8 cellular contexts compared by ENCODE assay signal in the genomic region with DNA sequence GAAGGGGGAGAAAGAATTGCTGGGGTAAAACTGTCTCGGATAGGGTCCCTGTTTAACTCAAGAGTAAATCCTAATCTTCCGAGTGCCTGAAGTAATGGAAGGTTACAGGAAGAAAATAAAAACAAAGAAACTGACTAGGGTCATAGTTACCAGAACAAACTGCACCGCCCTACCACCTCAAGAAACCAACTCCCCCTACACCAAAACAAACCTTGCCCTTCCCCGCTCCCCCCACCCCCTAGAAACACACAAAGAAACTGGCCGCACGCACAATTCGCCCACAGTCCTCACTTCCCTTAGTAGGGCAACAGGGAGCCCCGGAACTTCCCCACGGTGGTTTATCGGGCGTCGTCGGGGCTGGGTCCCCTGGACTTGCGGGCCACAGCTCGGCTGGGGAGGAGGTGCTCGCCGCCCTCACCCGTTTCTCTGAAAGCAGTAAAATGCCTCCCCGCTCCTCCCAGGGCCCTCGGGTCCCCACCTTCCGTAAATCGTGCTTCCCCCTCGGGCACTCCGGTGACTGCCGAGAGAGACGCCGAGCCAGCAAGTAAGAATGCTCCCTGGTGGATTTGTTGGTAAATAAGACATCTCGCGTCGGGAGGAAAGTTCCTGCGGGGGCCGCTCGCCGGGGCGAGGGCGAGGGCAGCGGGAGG. TPM values are rescaled to one million over a fixed set of nuclear protein-coding genes. Genes with fewer than 3 reads are reported as not detected.
DNase-seq lines count a peak whose midpoint lies in the region; ATAC-seq and TF ChIP-seq lines count a peak whose summit lies in the region.

No MANE protein-coding gene starts in this region.

- H3K27me3 ChIP-seq in Karpas-422 (ENCODE audit: low read length) = no peaks in the 10 kb centered on the region
- no peaks in the 10 kb centered on the region for H3K27me3 ChIP-seq in mucosa of rectum (ENCODE audit: control insufficient read depth in 2 of 2, insufficient read depth in 2 of 2, low read length in 2 of 2)

- H3K4me1 ChIP-seq in Karpas-422 (ENCODE audit: low read length) = peaks cover 55% of the 10 kb centered on the region
- peaks cover 9 to 12% of the 10 kb centered on the region in 2 donors for H3K4me1 ChIP-seq in mucosa of rectum (ENCODE audit: control insufficient read depth in 2 of 2, insufficient read depth in 2 of 2, low read length in 2 of 2)

- H2AFZ ChIP-seq in Karpas-422 (ENCODE audit: low read length) = no peak overlapping the region

- H3K9me2 ChIP-seq in Karpas-422 (replicated peaks; ENCODE audit: insufficient read depth, low read length) = no peaks in the 10 kb centered on the region

- ATAC-seq in GM21447 (IDR thresholded peaks at IDR 0.05; ENCODE audit: unreplicated experiment) = peak; percentile 18
- ATAC-seq in left lobe of liver = no peak

- peak overlapping the region; percentile 99 for H3K9ac ChIP-seq in Karpas-422 (ENCODE audit: low read length)
- H3K9ac ChIP-seq in mucosa of rectum (ENCODE audit: low read depth in 1 of 2, low read length in 2 of 2) = peak overlapping the region; percentile 93 to 96

- DNase-seq in ELR (ENCODE audit: low read depth) = peak; percentile 59
- DNase-seq in Karpas-422 = peak; percentile 72
- DNase-seq in dermis blood vessel endothelial cell = peak; percentile 42
- peak in 4 of 6 experiments; percentile 59 to 77 (median 66) for DNase-seq in stimulated activated naive CD4-positive, alpha-beta T cell (lab: John Stamatoyannopoulos, UW)
- DNase-seq in left lobe of liver (ENCODE audit: low spot score) = no peak

- H4K20me1 ChIP-seq in Karpas-422 (ENCODE audit: insufficient read depth, low read depth, low read length) = peaks cover 45% of the 10 kb centered on the region

- H3K36me3 ChIP-seq in Karpas-422 (ENCODE audit: insufficient read depth, low read length) (peaks cover 4% of the 10 kb centered on the region), mucosa of rectum (ENCODE audit: control insufficient read depth in 2 of 2, insufficient read depth in 2 of 2, low read length in 2 of 2) (no peaks in the 10 kb centered on the region)

- no peaks in the 10 kb centered on the region for H3K9me3 ChIP-seq in Karpas-422 (ENCODE audit: low read length)
- H3K9me3 ChIP-seq in mucosa of rectum (ENCODE audit: control insufficient read depth in 2 of 2, low read length in 2 of 2) = no peaks in the 10 kb centered on the region

- peaks cover 74% of the 10 kb centered on the region for H3K79me2 ChIP-seq in Karpas-422 (ENCODE audit: low read length)

- peak overlapping the region; percentile 93 for H3K4me2 ChIP-seq in Karpas-422 (ENCODE audit: low read depth, low read length, poor library complexity, severe bottlenecking)

- no peak for TF ChIP-seq CTCF in WI38 (IDR thresholded peaks at IDR 0.05; ENCODE audit: low read depth, low read length)

- H3K4me3 ChIP-seq in Karpas-422 (ENCODE audit: low read length) (peak overlapping the region; percentile 100), WI38 (ENCODE audit: low read depth, low read length) (peak overlapping the region; percentile 62), mucosa of rectum (ENCODE audit: low read length in 2 of 2) (peak overlapping the region; percentile 92 to 99)

- peak overlapping the region; percentile 65 for H3K27ac ChIP-seq in Karpas-422 (ENCODE audit: low read length)
- peak overlapping the region; percentile 93 to 94 for H3K27ac ChIP-seq in mucosa of rectum (ENCODE audit: low read depth in 2 of 2, low read length in 2 of 2)

RNA-seq across cellular contexts. Expression of a gene that starts 2.4 kb away (rescaled TPM):
- total RNA-seq in Karpas-422 (2014; rRNA removed; shearing (Covaris generic); ENCODE audit: low replicate concordance) = 73.7 and 117 TPM in 2 replicates
- total RNA-seq in dermis blood vessel endothelial cell (99.3 and 136 TPM in 2 replicates), left lobe of liver (3.5 TPM)

Comparison
In these comparisons a context has a peak if more than half of its experiments do, and no peak if none do; other contexts are left out.
1. RNA of a gene that starts 2.4 kb away (total RNA-seq): 99.3 to 136 TPM in dermis blood vessel endothelial cell and 73.7 to 117 TPM in Karpas-422; 3.5 TPM in left lobe of liver (single experiment); every median in the first group is over 10 times any median in the second.
2. Peak in every context shown above with its lines, with median percentiles within 50 percentile points of each other: H3K4me3 ChIP-seq.